ENCODE assay signal across 10 cellular contexts in the genomic region with DNA sequence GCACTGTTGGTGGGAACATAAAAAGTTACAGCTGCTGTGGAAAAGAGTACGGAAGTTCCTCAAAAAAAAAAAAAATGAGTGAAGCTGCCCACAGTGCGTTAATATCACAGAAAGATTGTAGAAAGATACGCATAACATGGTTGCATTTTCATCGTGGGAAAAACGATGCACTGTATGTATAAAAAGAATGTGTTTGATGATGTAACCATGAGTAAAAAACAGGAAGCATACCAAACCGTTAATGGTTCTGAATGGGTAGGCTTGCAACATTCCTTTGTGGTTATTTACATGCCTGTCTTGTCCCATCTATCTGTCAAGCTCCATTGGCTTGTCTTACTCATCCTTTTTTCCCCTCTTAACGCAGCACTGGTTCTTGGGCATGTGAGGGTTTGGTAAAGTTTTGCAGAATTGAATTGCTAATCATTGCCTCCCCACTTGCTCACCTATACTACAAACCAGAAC. TPM values are rescaled to one million over a fixed set of nuclear protein-coding genes. Genes with fewer than 3 reads are reported as not detected.
A peak's percentile ranks its signal among the peaks of the same experiment; 100 is the strongest.
DNase-seq lines count a peak whose midpoint lies in the region; ATAC-seq and TF ChIP-seq lines count a peak whose summit lies in the region.
"Had no signal": no experiment of that assay in that cellular context is flagged by ENCODE, and none has a peak within 500 bp of the region (broad histone marks: within the 10 kb centered on the region; RNA-seq: fewer than 3 reads in every experiment).

No MANE protein-coding gene starts in this region.

- no peak for TF ChIP-seq POLR2A in breast epithelium (IDR thresholded peaks at IDR 0.05)

- H3K27ac Mint-ChIP-seq in MCF 10A (ENCODE audit: low read depth, unreplicated experiment): peak overlapping the region; percentile 29
- H3K27ac Mint-ChIP-seq in T-helper 17 cell: no peak overlapping the region

- H3K9me3 ChIP-seq in breast epithelium: no peaks in the 10 kb centered on the region
- H3K9me3 ChIP-seq in T-helper 17 cell (ENCODE audit: control insufficient read depth, low read length, poor library complexity, severe bottlenecking): no peaks in the 10 kb centered on the region

- H3K27me3 ChIP-seq in breast epithelium: no peaks in the 10 kb centered on the region

- no peaks in the 10 kb centered on the region for H3K27me3 Mint-ChIP-seq in MCF 10A (ENCODE audit: insufficient read depth, unreplicated experiment)
- H3K27me3 Mint-ChIP-seq in T-helper 17 cell: peaks cover 7% of the 10 kb centered on the region

- no peak overlapping the region for H3K27ac ChIP-seq in breast epithelium
- H3K27ac ChIP-seq: 22Rv1 had no signal

- H3K4me1 Mint-ChIP-seq in MCF 10A (ENCODE audit: insufficient read depth, unreplicated experiment): peaks cover 41% of the 10 kb centered on the region
- no peaks in the 10 kb centered on the region for H3K4me1 Mint-ChIP-seq in T-helper 17 cell

- DNase-seq in MCF 10A (ENCODE audit: unreplicated experiment): peak; percentile 89
- no peak for DNase-seq in breast epithelium (ENCODE audit: low spot score in 2 of 2)
- peak; percentile 60 for DNase-seq in SIG-M5 (lab: John Stamatoyannopoulos, UW)
- DNase-seq in fibroblast of mammary gland (ENCODE audit: low read depth): peak; percentile 99
- DNase-seq in T-helper 17 cell: no peak
- no peak for DNase-seq in activated CD4-positive, alpha-beta T cell treated with anti-CD3 and anti-CD28 coated beads, Interleukin-2, amount 50 U/mL, for 48 hours
- no peak for DNase-seq in stimulated activated naive CD8-positive, alpha-beta T cell treated with anti-CD3 and anti-CD28 coated beads, Interleukin-15, Interleukin-2, amounts not matched to agents 100 U/mL and 50 U/mL, for 24 hours
- DNase-seq: activated T-cell treated with anti-CD3 and anti-CD28 coated beads, Interleukin-2, amount 50 U/mL, for 1 hour had no signal

- H3K4me3 Mint-ChIP-seq in MCF 10A (ENCODE audit: unreplicated experiment) (no peak overlapping the region), T-helper 17 cell (no peak overlapping the region)

- H3K4me1 ChIP-seq in breast epithelium: peaks cover 0 to 9% of the 10 kb centered on the region in 2 donors

- no peak for ATAC-seq in T-helper 17 cell
- ATAC-seq in HG03442 (IDR thresholded peaks at IDR 0.05; ENCODE audit: unreplicated experiment): no peak
- ATAC-seq in stimulated activated naive CD8-positive, alpha-beta T cell treated with anti-CD3 and anti-CD28 coated beads, Interleukin-15, Interleukin-2, amounts not matched to agents 100 U/mL and 50 U/mL, for 24 hours: no peak

- H3K4me3 ChIP-seq in breast epithelium: no peak overlapping the region
- H3K4me3 ChIP-seq in fibroblast of mammary gland (ENCODE audit: control insufficient read depth, low read depth, low read length): no peak overlapping the region

- CTCF ChIA-PET in MCF 10A (lab: Yijun Ruan, JAX): interaction anchor here (0.6 to 4.7 kb wide), 5 partner anchors 8 to 110 kb away, joined by 3 to 61 read pairs (median 3); no protein-coding TSS in a partner anchor

- H3K36me3 Mint-ChIP-seq in MCF 10A (ENCODE audit: insufficient read depth, unreplicated experiment) (no peaks in the 10 kb centered on the region), T-helper 17 cell (ENCODE audit: low read depth) (no peaks in the 10 kb centered on the region)

- POLR2A ChIA-PET in MCF 10A (lab: Yijun Ruan, JAX): interaction anchor here (0.6 to 1.6 kb wide), 8 partner anchors 24 to 241 kb away, joined by 3 to 7 read pairs (median 3); no protein-coding TSS in a partner anchor

- intact Hi-C loops in MCF 10A (cut with micrococcal nuclease) (loop anchor here (5.0 kb wide), 3 partner anchors 200 to 340 kb away; partner anchors contain the start of gene USP47), breast epithelium (cut with DNase I; ENCODE audit: low total_unique reads) (loop anchor here (10.0 kb wide), 2 partner anchors 107 to 203 kb away; no protein-coding TSS in a partner anchor)

- peaks cover 7% of the 10 kb centered on the region for H3K9me3 Mint-ChIP-seq in MCF 10A (ENCODE audit: unreplicated experiment)

- H3K36me3 ChIP-seq in breast epithelium: no peaks in the 10 kb centered on the region

- BruUV-seq in MCF 10A (replicated peaks; lab: Mats Ljungman, UMichigan): no TSS peak

- TF ChIP-seq CTCF in MCF 10A (IDR thresholded peaks at IDR 0.05; ENCODE audit: unreplicated experiment) (no peak), breast epithelium (IDR thresholded peaks at IDR 0.05) (no peak), fibroblast of mammary gland (conservative IDR thresholded peaks at IDR 0.05; ENCODE audit: control insufficient read depth, insufficient read depth, low read depth, low read length) (no peak)

RNA-seq across cellular contexts. Expression of gene DKK3, which starts 33.8 kb away (rescaled TPM):
- total RNA-seq in MCF 10A (2022) (0.25 and 0.33 TPM in 2 replicates), breast epithelium (10 to 100 TPM; 18.2 to 88.5 (median 87.1) TPM), T-helper 17 cell (1 to 10 TPM in 1 of 2 donors, under 1 TPM in 1; 0.91 to 1.6 TPM)

Comparison
In these comparisons a context has a peak if more than half of its experiments do, and no peak if none do; other contexts are left out.
1. DNase-seq: peak in MCF 10A (single experiment), SIG-M5 (single experiment) and fibroblast of mammary gland (single experiment); none in breast epithelium (0 of 2), T-helper 17 cell (0 of 3), activated CD4-positive, alpha-beta T cell treated with anti-CD3 and anti-CD28 coated beads, Interleukin-2, amount 50 U/mL, for 48 hours (0 of 2) and stimulated activated naive CD8-positive, alpha-beta T cell treated with anti-CD3 and anti-CD28 coated beads, Interleukin-15, Interleukin-2, amounts not matched to agents 100 U/mL and 50 U/mL, for 24 hours (single experiment).
2. RNA of gene DKK3, which starts 33.8 kb away (total RNA-seq): 18.2 to 88.5 TPM in breast epithelium; 0.91 to 1.6 TPM in T-helper 17 cell and 0.25 to 0.33 TPM in MCF 10A; every median in the first group is over 4 times any median in the second.